In the genomic region with DNA sequence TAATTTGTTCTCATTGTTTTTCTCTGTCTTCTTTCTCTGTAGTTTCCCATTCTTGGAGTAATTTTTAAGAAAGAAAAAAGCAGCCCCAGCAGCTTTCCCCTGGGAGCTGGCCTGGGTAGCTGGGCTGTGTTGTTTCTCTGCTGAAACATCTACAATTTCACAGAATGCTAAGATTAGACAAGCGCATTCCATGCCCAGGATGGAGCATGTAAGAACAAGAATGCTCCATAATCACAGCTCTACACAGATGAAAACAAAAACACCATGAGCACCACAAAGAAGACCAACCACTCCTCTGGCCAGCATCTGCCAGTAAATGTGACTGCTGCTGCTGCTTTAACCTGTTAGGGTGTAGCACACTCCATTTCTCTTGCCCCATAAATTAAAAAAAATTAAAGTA, we compare ENCODE assay signal across 20 cellular contexts.
A peak's percentile ranks its signal among the peaks of the same experiment; 100 is the strongest.
DNase-seq lines count a peak whose midpoint lies in the region; ATAC-seq and TF ChIP-seq lines count a peak whose summit lies in the region.
"Had no signal": no experiment of that assay in that cellular context is flagged by ENCODE, and none has a peak within 500 bp of the region (broad histone marks: within the 10 kb centered on the region; RNA-seq: fewer than 3 reads in every experiment).

No MANE protein-coding gene starts in this region.

- H3K36me3 ChIP-seq in GM23338 (ENCODE audit: insufficient read depth) (no peaks in the 10 kb centered on the region), ectodermal cell (ENCODE audit: control insufficient read depth, insufficient read depth, low read length) (no peaks in the 10 kb centered on the region), neural progenitor cell (no peaks in the 10 kb centered on the region)
- H3K36me3 ChIP-seq: Peyer's patch, right atrium auricular region, upper lobe of left lung had no signal

- no peaks in the 10 kb centered on the region for H3K27me3 ChIP-seq in GM23338 (ENCODE audit: insufficient read depth)
- H3K27me3 ChIP-seq in ectodermal cell (ENCODE audit: control insufficient read depth, insufficient read depth, low read length, poor library complexity, severe bottlenecking): no peaks in the 10 kb centered on the region
- no peaks in the 10 kb centered on the region for H3K27me3 ChIP-seq in neural progenitor cell
- H3K27me3 ChIP-seq: Peyer's patch, right atrium auricular region, upper lobe of left lung had no signal

- H3K4me3 ChIP-seq in GM23338 (no peak overlapping the region), ectodermal cell (ENCODE audit: insufficient read depth, low read depth, low read length) (no peak overlapping the region), neural progenitor cell (no peak overlapping the region)
- H3K4me3 ChIP-seq: Peyer's patch, right atrium auricular region, upper lobe of left lung had no signal

- DNase-seq in GM23338 (ENCODE audit: low spot score) (no peak), NCI-H128 (lab: John Stamatoyannopoulos, UW; ENCODE audit: unreplicated experiment) (peak; percentile 15), neural progenitor cell (ENCODE audit: low spot score) (peak; percentile 40), middle frontal gyrus (ENCODE audit: extremely low spot score, low spot score) (no peak)
- no peak for DNase-seq in activated CD8-positive, alpha-beta memory T cell treated with anti-CD3 and anti-CD28 coated beads for 24 hours
- DNase-seq: activated CD4-positive, CD25-positive, alpha-beta regulatory T cell treated with anti-CD3 and anti-CD28 coated beads, Interleukin-2, amount 50 U/mL, for 72 hours; activated naive CD8-positive, alpha-beta T cell treated with anti-CD3 and anti-CD28 coated beads for 36 hours; CD8-positive, alpha-beta T cell; GF-D8; hippocampal formation; left ventricle myocardium superior; naive B cell; NCI-H510A; Peyer's patch; stimulated activated CD4-positive, alpha-beta T cell treated with anti-CD3 and anti-CD28 coated beads, Interleukin-2, amount 100 ng/mL, for 48 hours; upper lobe of left lung had no signal

- peak overlapping the region; percentile 54; the same call in 1 of the 2 replicates for H3K27ac Mint-ChIP-seq in GM23338
- H3K27ac Mint-ChIP-seq in neural progenitor cell: peak overlapping the region; percentile 90
- H3K27ac Mint-ChIP-seq: activated naive CD8-positive, alpha-beta T cell treated with anti-CD3 and anti-CD28 coated beads for 36 hours; CD8-positive, alpha-beta T cell had no signal

- no peaks in the 10 kb centered on the region; the same call in 2 of the 3 replicates for H3K36me3 Mint-ChIP-seq in GM23338 (ENCODE audit: low read depth)
- no peaks in the 10 kb centered on the region for H3K36me3 Mint-ChIP-seq in neural progenitor cell
- H3K36me3 Mint-ChIP-seq: activated naive CD8-positive, alpha-beta T cell treated with anti-CD3 and anti-CD28 coated beads for 36 hours; CD8-positive, alpha-beta T cell; naive B cell had no signal

- H3K4me1 ChIP-seq in GM23338 (ENCODE audit: insufficient read depth) (peaks cover 5% of the 10 kb centered on the region; the same call in 1 of the 2 replicates), ectodermal cell (ENCODE audit: control insufficient read depth, insufficient read depth, low read length) (no peaks in the 10 kb centered on the region), neural progenitor cell (peaks cover 35% of the 10 kb centered on the region)
- H3K4me1 ChIP-seq: Peyer's patch, right atrium auricular region, upper lobe of left lung had no signal

- H3K9ac ChIP-seq in neural progenitor cell: no peak overlapping the region

- no peaks in the 10 kb centered on the region for H3K9me3 Mint-ChIP-seq in GM23338
- peaks cover 2% of the 10 kb centered on the region for H3K9me3 Mint-ChIP-seq in neural progenitor cell
- H3K9me3 Mint-ChIP-seq: activated naive CD8-positive, alpha-beta T cell treated with anti-CD3 and anti-CD28 coated beads for 36 hours; CD8-positive, alpha-beta T cell; naive B cell had no signal

- ATAC-seq in GM23338 (no peak), GM18511 (IDR thresholded peaks at IDR 0.05; ENCODE audit: unreplicated experiment) (no peak)
- ATAC-seq: CD8-positive, alpha-beta T cell; left ventricle myocardium superior had no signal

- no peaks in the 10 kb centered on the region for H3K9me2 ChIP-seq in GM23338 (ENCODE audit: insufficient read depth)

- H3K4me3 Mint-ChIP-seq in GM23338 (no peak overlapping the region), neural progenitor cell (no peak overlapping the region)
- H3K4me3 Mint-ChIP-seq: activated naive CD8-positive, alpha-beta T cell treated with anti-CD3 and anti-CD28 coated beads for 36 hours; CD8-positive, alpha-beta T cell; naive B cell had no signal

- WGBS in ectodermal cell, 2 experiments: 68 to 88% methylated on average over 1 of the region's 1 CpG

- H4K20me1 ChIP-seq in GM23338 (replicated peaks; ENCODE audit: insufficient read depth) (no peaks in the 10 kb centered on the region), neural progenitor cell (ENCODE audit: low read depth) (no peaks in the 10 kb centered on the region)

- H3K4me1 Mint-ChIP-seq in GM23338 (peaks cover 12% of the 10 kb centered on the region), neural progenitor cell (peaks cover 18% of the 10 kb centered on the region)
- H3K4me1 Mint-ChIP-seq: naive B cell had no signal

- H3K27ac ChIP-seq in GM23338 (ENCODE audit: low read depth) (no peak overlapping the region), ectodermal cell (ENCODE audit: insufficient read depth, low read depth, low read length, poor library complexity, severe bottlenecking) (peak overlapping the region; percentile 31), neural progenitor cell (peak overlapping the region; percentile 40)
- H3K27ac ChIP-seq: epithelial cell of prostate, Peyer's patch, right atrium auricular region, upper lobe of left lung had no signal

- H3F3A ChIP-seq in GM23338 (replicated peaks; ENCODE audit: low read depth) (no peaks in the 10 kb centered on the region), neural progenitor cell (ENCODE audit: low read depth) (peaks cover 7% of the 10 kb centered on the region)

- H3K27me3 Mint-ChIP-seq in GM23338 (ENCODE audit: insufficient read depth, low read depth, poor library complexity): peaks cover 2% of the 10 kb centered on the region
- no peaks in the 10 kb centered on the region for H3K27me3 Mint-ChIP-seq in neural progenitor cell (ENCODE audit: insufficient read depth, low read depth)
- H3K27me3 Mint-ChIP-seq: naive B cell had no signal

- H2AFZ ChIP-seq in GM23338 (peak overlapping the region; percentile 11), neural progenitor cell (replicated peaks) (peak overlapping the region; percentile 88)

- no peaks in the 10 kb centered on the region for H3K79me2 ChIP-seq in GM23338 (replicated peaks; ENCODE audit: insufficient read depth)
- no peaks in the 10 kb centered on the region for H3K79me2 ChIP-seq in neural progenitor cell (ENCODE audit: low read depth)

- H3K9me3 ChIP-seq in ectodermal cell (ENCODE audit: control insufficient read depth, low read length): no peaks in the 10 kb centered on the region
- H3K9me3 ChIP-seq in neural progenitor cell (ENCODE audit: low read depth): no peaks in the 10 kb centered on the region
- H3K9me3 ChIP-seq: Peyer's patch, right atrium auricular region, upper lobe of left lung had no signal

- TF ChIP-seq CTCF in GM23338 (conservative IDR thresholded peaks at IDR 0.05; ENCODE audit: low read depth in 2 of 2) (no peak), neural progenitor cell (IDR thresholded peaks at IDR 0.05) (no peak)

- no peak overlapping the region for H3K4me2 ChIP-seq in GM23338
- peak overlapping the region; percentile 6 for H3K4me2 ChIP-seq in neural progenitor cell

TF ChIP-seq in GM23338, 12 proteins besides CTCF, POLR2A, EP300 and RAD21 (continues in another document):
- TF ChIP-seq STAT1 (IDR thresholded peaks at IDR 0.05; ENCODE audit: unreplicated experiment) (no peak), JUNB (IDR thresholded peaks at IDR 0.05; ENCODE audit: unreplicated experiment) (no peak), EZH2 (IDR thresholded peaks at IDR 0.05; ENCODE audit: low read depth, unreplicated experiment) (no peak), ZNF331 (CRISPR knock-in tag; IDR thresholded peaks at IDR 0.05; ENCODE audit: low read depth) (no peak), EZH2phosphoT487 (IDR thresholded peaks at IDR 0.05; ENCODE audit: unreplicated experiment) (no peak), ZNF114 (CRISPR knock-in tag; IDR thresholded peaks at IDR 0.05) (no peak), CREB1 (CRISPR knock-in tag; IDR thresholded peaks at IDR 0.05; ENCODE audit: low read depth) (no peak), NANOG (IDR thresholded peaks at IDR 0.05; ENCODE audit: borderline replicate concordance) (no peak)
- TF ChIP-seq, protein P1, sequence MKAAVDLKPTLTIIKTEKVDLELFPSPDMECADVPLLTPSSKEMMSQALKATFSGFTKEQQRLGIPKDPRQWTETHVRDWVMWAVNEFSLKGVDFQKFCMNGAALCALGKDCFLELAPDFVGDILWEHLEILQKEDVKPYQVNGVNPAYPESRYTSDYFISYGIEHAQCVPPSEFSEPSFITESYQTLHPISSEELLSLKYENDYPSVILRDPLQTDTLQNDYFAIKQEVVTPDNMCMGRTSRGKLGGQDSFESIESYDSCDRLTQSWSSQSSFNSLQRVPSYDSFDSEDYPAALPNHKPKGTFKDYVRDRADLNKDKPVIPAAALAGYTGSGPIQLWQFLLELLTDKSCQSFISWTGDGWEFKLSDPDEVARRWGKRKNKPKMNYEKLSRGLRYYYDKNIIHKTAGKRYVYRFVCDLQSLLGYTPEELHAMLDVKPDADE (IDR thresholded peaks at IDR 0.05): no peak

Comparison
In these comparisons a context has a peak if more than half of its experiments do, and no peak if none do; other contexts are left out.
1. DNase-seq: peak in NCI-H128 (single experiment) and neural progenitor cell (single experiment); none in GM23338 (single experiment), middle frontal gyrus (single experiment) and activated CD8-positive, alpha-beta memory T cell treated with anti-CD3 and anti-CD28 coated beads for 24 hours (single experiment).